ENCODE assay signal across 8 cellular contexts in genomic region chr22:41468381-41469217, GRCh38. TPM values are rescaled to one million over a fixed set of nuclear protein-coding genes. Genes with fewer than 3 reads are reported as not detected.
A peak's percentile ranks its signal among the peaks of the same experiment; 100 is the strongest.
DNase-seq lines count a peak whose midpoint lies in the region; ATAC-seq, FAIRE-seq and TF ChIP-seq lines count a peak whose summit lies in the region.

TSS of gene ACO2 (plus strand) at chr22:41469117. CDS start at chr22:41469147, 30 bp downstream.
TSS of gene PHF5A (minus strand) at chr22:41468692. CDS start at chr22:41468653, 39 bp downstream.

- TF ChIP-seq CTCF in keratinocyte (optimal IDR thresholded peaks at IDR 0.05 in 1 of 3, IDR thresholded peaks at IDR 0.05 in 1 of 3, conservative IDR thresholded peaks at IDR 0.05 in 1 of 3; ENCODE audit: extremely low read depth in 1 of 3, insufficient read depth in 2 of 3, low read length in 3 of 3), result no peak

- dilution Hi-C loops in keratinocyte (cut with MboI; ENCODE audit: extremely low pct_ligation_motif_present, low sequenced_read_pairs), result no loop called here

- H3K9me3 ChIP-seq in keratinocyte (ENCODE audit: control insufficient read depth, low read depth, low read length), result no peaks in the 10 kb centered on the region

- DNase-seq in AG20443 (ENCODE audit: low spot score) (peak; percentile 96), NCI-H510A (lab: John Stamatoyannopoulos, UW) (peak; percentile 80), cerebellum (ENCODE audit: low spot score) (peak; percentile 98), keratinocyte (ENCODE audit: low read depth, low spot score) (peak; percentile 76)
- DNase-seq in activated CD4-positive, alpha-beta T cell treated with anti-CD3 and anti-CD28 coated beads for 1 hour, result peak; percentile 98
- peak; percentile 96 to 97 for DNase-seq in stimulated activated CD4-positive, alpha-beta T cell treated with anti-CD3 and anti-CD28 coated beads, Interleukin-15, amount 100 ng/mL, for 1 hour (ENCODE audit: low read depth in 1 of 2, low spot score in 1 of 2)

- H3K4me3 ChIP-seq in keratinocyte (ENCODE audit: control insufficient read depth in 2 of 3, extremely low read depth in 1 of 3, insufficient read depth in 2 of 3, low read depth in 1 of 3, low read length in 3 of 3), result peak within 1 kb of the TSS; percentile 89 to 98 (median 94)

- peak within 1 kb of the TSS; percentile 100 for H3K27ac ChIP-seq in keratinocyte (ENCODE audit: control insufficient read depth, insufficient read depth, low read length)

- peaks cover 19% of the 10 kb centered on the region for H3K4me1 ChIP-seq in keratinocyte (ENCODE audit: control insufficient read depth, extremely low read depth, insufficient read depth, low read length)

- H3K9me1 ChIP-seq in keratinocyte (ENCODE audit: control insufficient read depth, extremely low read depth, insufficient read depth, low read length), result no peaks in the 10 kb centered on the region

- H3K9ac ChIP-seq in keratinocyte (ENCODE audit: control insufficient read depth, extremely low read depth, insufficient read depth, low read length), result peak within 1 kb of the TSS; percentile 98

- ATAC-seq in HG03432 (IDR thresholded peaks at IDR 0.05; ENCODE audit: unreplicated experiment), result peak; percentile 85

- H4K20me1 ChIP-seq in keratinocyte (ENCODE audit: control insufficient read depth, extremely low read depth, insufficient read depth, low read length), result no peaks in the 10 kb centered on the region

- peak within 1 kb of the TSS; percentile 95 for H3K4me2 ChIP-seq in keratinocyte (ENCODE audit: control insufficient read depth, extremely low read depth, insufficient read depth, low read depth, low read length)

- peaks cover 26 to 33% of the 10 kb centered on the region in 2 experiments for H3K36me3 ChIP-seq in keratinocyte (ENCODE audit: control insufficient read depth in 2 of 2, extremely low read depth in 1 of 2, insufficient read depth in 2 of 2, low read length in 2 of 2)

- peak; percentile 75 for FAIRE-seq in keratinocyte (lab: Jason Lieb, UNC)

- peaks cover 78% of the 10 kb centered on the region for H3K79me2 ChIP-seq in keratinocyte (ENCODE audit: control insufficient read depth, insufficient read depth, low read length)

- H2AFZ ChIP-seq in keratinocyte (ENCODE audit: control insufficient read depth, low read length), result peak within 1 kb of the TSS; percentile 96

- peak; percentile 73 for TF ChIP-seq POLR2A in GM19099 (IDR thresholded peaks at IDR 0.05; ENCODE audit: extremely low read depth, insufficient read length, low read depth)

- H3K27me3 ChIP-seq in keratinocyte (ENCODE audit: control insufficient read depth, extremely low read depth, insufficient read depth, low read length), result no peaks in the 10 kb centered on the region

RNA-seq across cellular contexts. Expression of gene ACO2, which starts in this region (rescaled TPM):
- 64.5 TPM for total RNA-seq in cerebellum
- 20.7 to 57.9 TPM (median 37.2 TPM) in 3 replicates for polyA plus RNA-seq in keratinocyte
- polyA plus RNA-seq in keratinocyte (2011; ENCODE audit: low read depth), result 40.0 TPM
- polyA plus RNA-seq in keratinocyte (2011; cell fraction: cytosol; rRNA removed), result 35.0 and 56.8 TPM in 2 replicates
- 71.1 and 86.9 TPM in 2 replicates for polyA plus RNA-seq in keratinocyte (2011; cell fraction: nucleus; rRNA removed)
- 63.5 and 73.5 TPM in 2 replicates for polyA plus RNA-seq in keratinocyte (2012; ENCODE audit: low replicate concordance)
- 24.7 to 137 TPM (median 37.7 TPM) in 3 replicates for polyA minus RNA-seq in keratinocyte
- 32.4 TPM for polyA minus RNA-seq in keratinocyte (2011; cell fraction: cytosol; rRNA and poly(A)+ RNA removed)
- 49.6 and 64.0 TPM in 2 replicates for polyA minus RNA-seq in keratinocyte (2011; cell fraction: nucleus; rRNA and poly(A)+ RNA removed)

RNA-seq across cellular contexts. Expression of gene PHF5A, which starts in this region (rescaled TPM):
- total RNA-seq in cerebellum, result 31.0 TPM
- 51.9 to 77.7 TPM (median 73.0 TPM) in 3 replicates for polyA plus RNA-seq in keratinocyte
- 53.6 TPM for polyA plus RNA-seq in keratinocyte (2011; ENCODE audit: low read depth)
- 40.8 and 41.7 TPM in 2 replicates for polyA plus RNA-seq in keratinocyte (2011; cell fraction: cytosol; rRNA removed)
- polyA plus RNA-seq in keratinocyte (2011; cell fraction: nucleus; rRNA removed), result 26.2 and 35.5 TPM in 2 replicates
- 37.7 and 52.7 TPM in 2 replicates for polyA plus RNA-seq in keratinocyte (2012; ENCODE audit: low replicate concordance)
- 11.0 to 24.8 TPM (median 14.1 TPM) in 3 replicates for polyA minus RNA-seq in keratinocyte
- polyA minus RNA-seq in keratinocyte (2011; cell fraction: cytosol; rRNA and poly(A)+ RNA removed), result 8.8 TPM
- 3.8 and 8.6 TPM in 2 replicates for polyA minus RNA-seq in keratinocyte (2011; cell fraction: nucleus; rRNA and poly(A)+ RNA removed)

Comparison
In these comparisons a context has a peak if more than half of its experiments do, and no peak if none do; other contexts are left out.
1. Peak in every context shown above with its lines: DNase-seq, ATAC-seq, H3K4me3 ChIP-seq and H3K27ac ChIP-seq.